Comparison of ENCODE assay signal across 12 cellular contexts in genomic region chr17:50883850-50884291, GRCh38. TPM values are rescaled to one million over a fixed set of nuclear protein-coding genes. Genes with fewer than 3 reads are reported as not detected.
DNase-seq lines count a peak whose midpoint lies in the region; ATAC-seq and TF ChIP-seq lines count a peak whose summit lies in the region.
"Had no signal": no experiment of that assay in that cellular context is flagged by ENCODE, and none has a peak within 500 bp of the region (broad histone marks: within the 10 kb centered on the region; RNA-seq: fewer than 3 reads in every experiment).

No MANE protein-coding gene starts in this region.

- no peak overlapping the region for H3K23ac ChIP-seq in H9 (ENCODE audit: insufficient read length, low read depth, low read length)

- no peak overlapping the region for H4K8ac ChIP-seq in H9 (replicated peaks; ENCODE audit: insufficient read length, low read depth, low read length)

- peaks cover 4 to 5% of the 10 kb centered on the region in 2 experiments for H3K9me3 Mint-ChIP-seq in H9
- H3K9me3 Mint-ChIP-seq: stimulated activated naive CD8-positive, alpha-beta T cell treated with anti-CD3 and anti-CD28 coated beads, Interleukin-15, amount 100 ng/mL, for 72 hours had no signal

- H4K91ac ChIP-seq in H9 (ENCODE audit: insufficient read length, low read depth, low read length) = no peak overlapping the region

- no peaks in the 10 kb centered on the region; the same call in 1 of the 2 replicates for H3K27me3 Mint-ChIP-seq in H9 (ENCODE audit: low read depth)
- H3K27me3 Mint-ChIP-seq: activated CD8-positive, alpha-beta T cell treated with anti-CD3 and anti-CD28 coated beads for 36 hours; stimulated activated naive CD8-positive, alpha-beta T cell treated with anti-CD3 and anti-CD28 coated beads, Interleukin-15, amount 100 ng/mL, for 72 hours had no signal

- H2BK15ac ChIP-seq in H9 (ENCODE audit: low read depth, low read length) = no peak overlapping the region

- peak overlapping the region in 2 of 3 experiments; percentile 53 to 68; a peak in 2 of 7 replicates for H3K27ac Mint-ChIP-seq in H9
- H3K27ac Mint-ChIP-seq: activated CD8-positive, alpha-beta T cell treated with anti-CD3 and anti-CD28 coated beads for 36 hours had no signal

- peak; percentile 54 for ATAC-seq in left ventricle myocardium superior
- ATAC-seq: activated CD8-positive, alpha-beta T cell treated with anti-CD3 and anti-CD28 coated beads for 36 hours; stimulated activated naive CD8-positive, alpha-beta T cell treated with anti-CD3 and anti-CD28 coated beads, Interleukin-15, amount 100 ng/mL, for 72 hours had no signal

- H3K18ac ChIP-seq in H9 (ENCODE audit: insufficient read length, low read depth, low read length) = no peak overlapping the region

- H2AK5ac ChIP-seq in H9 (ENCODE audit: insufficient read length, low read length) = no peak overlapping the region

- no peaks in the 10 kb centered on the region for H3K79me2 ChIP-seq in H9 (ENCODE audit: insufficient read depth, low read length)

- H3K4me1 ChIP-seq in H9 (ENCODE audit: insufficient read depth, low read length) = no peaks in the 10 kb centered on the region

- H4K5ac ChIP-seq in H9 (ENCODE audit: insufficient read length, low read depth, low read length) = no peak overlapping the region

- no peak overlapping the region for H3K14ac ChIP-seq in H9 (ENCODE audit: insufficient read depth, low read length)

- H3K4me3 Mint-ChIP-seq in H9 = no peak overlapping the region
- H3K4me3 Mint-ChIP-seq: activated CD8-positive, alpha-beta T cell treated with anti-CD3 and anti-CD28 coated beads for 36 hours; stimulated activated naive CD8-positive, alpha-beta T cell treated with anti-CD3 and anti-CD28 coated beads, Interleukin-15, amount 100 ng/mL, for 72 hours had no signal

- no peak overlapping the region for H2BK12ac ChIP-seq in H9 (ENCODE audit: insufficient read length, low read depth, low read length)

- intact Hi-C loops in left ventricle myocardium superior (cut with micrococcal nuclease) = no loop called here

- H3K9ac ChIP-seq in H9 (ENCODE audit: extremely low read depth, insufficient read length, low read length) = no peak overlapping the region
- H3K9ac ChIP-seq: GM23248 had no signal

- H3K4ac ChIP-seq in H9 (ENCODE audit: low read depth, low read length) = no peak overlapping the region

- H3K23me2 ChIP-seq in H9 (ENCODE audit: insufficient read length, low read depth, low read length, poor library complexity, severe bottlenecking) = no peaks in the 10 kb centered on the region

- no peaks in the 10 kb centered on the region for H3K9me3 ChIP-seq in H9 (ENCODE audit: control insufficient read depth, low read depth, low read length)

- H3K4me2 ChIP-seq in H9 (ENCODE audit: insufficient read depth, insufficient read length, low read length) = no peak overlapping the region

- no peaks in the 10 kb centered on the region for H3K27me3 ChIP-seq in H9 (ENCODE audit: insufficient read depth, low read length)

- H3K79me1 ChIP-seq in H9 (ENCODE audit: insufficient read depth, low read depth, low read length, poor library complexity, severe bottlenecking) = no peaks in the 10 kb centered on the region

- H2BK120ac ChIP-seq in H9 (ENCODE audit: low read depth, low read length, poor library complexity, severe bottlenecking) = no peak overlapping the region

- H3K4me1 Mint-ChIP-seq in H9 = peaks cover 21 to 24% of the 10 kb centered on the region in 2 experiments

- no peak overlapping the region for H2BK5ac ChIP-seq in H9 (ENCODE audit: insufficient read length, low read length)

- peak; percentile 24 for DNase-seq in H9
- DNase-seq in RPMI8226 = peak; percentile 66
- no peak for DNase-seq in left ventricle myocardium superior
- peak; percentile 13 for DNase-seq in stimulated activated CD8-positive, alpha-beta memory T cell treated with anti-CD3 and anti-CD28 coated beads, Interleukin-4, amount 100 ng/mL, for 48 hours
- DNase-seq in NCI-H510A treated with DMSO at 0.1 percent for 48 hours (lab: John Stamatoyannopoulos, UW) = no peak
- no peak for DNase-seq in kidney glomerular epithelial cell (lab: John Stamatoyannopoulos, UW)
- DNase-seq in NCI-H1930 (lab: John Stamatoyannopoulos, UW) = no peak
- DNase-seq: activated CD8-positive, alpha-beta T cell treated with anti-CD3 and anti-CD28 coated beads for 36 hours; central memory CD4-positive, alpha-beta T cell; GM23248; NCI-H524; stimulated activated naive CD8-positive, alpha-beta T cell treated with anti-CD3 and anti-CD28 coated beads, Interleukin-15, amount 100 ng/mL, for 72 hours had no signal

- peaks cover 0 to 4% (median 0%) of the 10 kb centered on the region in 3 experiments; a peak in 3 of 7 replicates for H3K36me3 Mint-ChIP-seq in H9 (ENCODE audit: insufficient read depth in 1 of 3, low read depth in 3 of 3)

- H2AFZ ChIP-seq in H9 (ENCODE audit: low read length) = no peak overlapping the region
- H2AFZ ChIP-seq: GM23248 had no signal

- no peak overlapping the region for H3T11ph ChIP-seq in H9 (ENCODE audit: low read length)

- no peaks in the 10 kb centered on the region for H4K20me1 ChIP-seq in H9 (ENCODE audit: control insufficient read depth, insufficient read depth, insufficient read length)

- H3K27ac ChIP-seq in H9 (ENCODE audit: insufficient read length, low read depth, low read length) = no peak overlapping the region
- H3K27ac ChIP-seq: GM23248 had no signal

- no peak overlapping the region for H2BK20ac ChIP-seq in H9 (ENCODE audit: low read depth, low read length, poor library complexity, severe bottlenecking)

- TF ChIP-seq CTCF in H9 (conservative IDR thresholded peaks at IDR 0.05) = no peak

- no peak overlapping the region for H3K56ac ChIP-seq in H9 (ENCODE audit: insufficient read length, low read depth, low read length)

- WGBS in H9 (ENCODE audit: extremely low coverage, insufficient read length, low lambda C conversion rate) = no CpG with 5 or more reads among the region's 3 CpGs

RNA-seq across cellular contexts. Expression of gene TOB1, which starts 17.7 kb away (rescaled TPM):
- total RNA-seq in H9 (2021) (31.2 and 31.6 TPM in 2 replicates), left ventricle myocardium superior (107 TPM)

RNA-seq across cellular contexts. Expression of gene WFIKKN2, which starts 48.5 kb away (rescaled TPM):
- 1.0 and 1.1 TPM in 2 replicates for total RNA-seq in H9 (2021)
- 0.07 TPM for total RNA-seq in left ventricle myocardium superior
- total RNA-seq: activated CD8-positive, alpha-beta T cell treated with anti-CD3 and anti-CD28 coated beads for 36 hours; GM23248 had no signal

Comparison
In these comparisons a context has a peak if more than half of its experiments do, and no peak if none do; other contexts are left out.
1. DNase-seq: peak in H9 (single experiment), RPMI8226 (single experiment) and stimulated activated CD8-positive, alpha-beta memory T cell treated with anti-CD3 and anti-CD28 coated beads, Interleukin-4, amount 100 ng/mL, for 48 hours (single experiment); none in left ventricle myocardium superior (single experiment), NCI-H510A treated with DMSO at 0.1 percent for 48 hours (single experiment), kidney glomerular epithelial cell (single experiment) and NCI-H1930 (0 of 2).